Comparison of ENCODE assay signal across 1 cellular context in the genomic region with DNA sequence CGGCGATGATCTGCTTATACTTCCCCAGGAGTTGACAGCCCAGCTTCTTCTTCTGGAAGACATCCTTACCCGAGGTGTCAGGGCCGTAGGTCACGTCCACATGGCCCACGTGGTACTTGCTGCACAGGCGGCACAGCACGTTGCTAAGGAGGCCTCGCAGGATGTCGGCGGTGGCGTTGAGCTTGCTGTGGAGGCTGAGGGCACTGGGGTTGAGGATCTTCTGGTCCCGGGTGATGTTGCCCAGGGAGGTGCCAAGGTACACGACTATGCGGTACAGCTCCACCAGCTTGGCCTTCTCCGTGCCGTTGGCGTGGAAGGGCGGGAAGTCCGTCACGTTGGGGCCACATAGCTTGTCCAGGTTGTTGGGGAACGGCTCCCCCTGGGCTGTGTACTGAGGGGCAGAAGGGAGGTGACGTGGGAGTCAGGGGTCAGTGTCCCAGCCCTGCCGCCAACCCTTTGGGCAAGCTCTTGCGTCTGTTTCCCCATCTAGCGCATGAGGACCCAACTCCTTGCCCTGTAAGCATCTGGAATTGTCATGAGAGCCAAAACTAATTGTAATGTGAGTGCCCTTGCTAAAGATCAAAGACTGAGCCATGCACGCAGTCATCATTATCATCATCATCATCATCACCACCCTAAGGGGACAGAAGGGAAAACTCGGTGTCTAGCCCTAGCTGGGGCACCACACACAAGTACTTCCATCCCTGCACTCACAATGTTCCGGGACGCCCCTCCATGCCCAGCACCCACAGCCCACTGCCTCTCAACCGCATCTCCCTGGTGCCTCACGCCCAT.
TF ChIP-seq lines count a peak whose summit lies in the region.

No MANE protein-coding gene starts in this region.

TF ChIP-seq in HepG2, 621 proteins besides CTCF, POLR2A, EP300 and RAD21:
- TF ChIP-seq MBNL3 (CRISPR knock-in tag; conservative IDR thresholded peaks at IDR 0.05): no peak
- TF ChIP-seq, protein P1, sequence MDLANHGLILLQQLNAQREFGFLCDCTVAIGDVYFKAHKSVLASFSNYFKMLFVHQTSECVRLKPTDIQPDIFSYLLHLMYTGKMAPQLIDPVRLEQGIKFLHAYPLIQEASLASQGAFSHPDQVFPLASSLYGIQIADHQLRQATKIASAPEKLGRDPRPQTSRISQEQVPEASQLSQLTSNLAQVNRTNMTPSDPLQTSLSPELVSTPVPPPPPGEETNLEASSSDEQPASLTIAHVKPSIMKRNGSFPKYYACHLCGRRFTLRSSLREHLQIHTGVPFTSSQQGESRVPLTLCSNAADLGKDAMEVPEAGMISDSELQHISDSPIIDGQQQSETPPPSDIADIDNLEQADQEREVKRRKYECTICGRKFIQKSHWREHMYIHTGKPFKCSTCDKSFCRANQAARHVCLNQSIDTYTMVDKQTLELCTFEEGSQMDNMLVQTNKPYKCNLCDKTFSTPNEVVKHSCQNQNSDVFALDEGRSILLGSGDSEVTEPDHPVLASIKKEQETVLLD (CRISPR knock-in tag; IDR thresholded peaks at IDR 0.05; ENCODE audit: low read depth): no peak
- no peak for TF ChIP-seq ZNF574 (CRISPR knock-in tag; IDR thresholded peaks at IDR 0.05)
- TF ChIP-seq, protein P2, sequence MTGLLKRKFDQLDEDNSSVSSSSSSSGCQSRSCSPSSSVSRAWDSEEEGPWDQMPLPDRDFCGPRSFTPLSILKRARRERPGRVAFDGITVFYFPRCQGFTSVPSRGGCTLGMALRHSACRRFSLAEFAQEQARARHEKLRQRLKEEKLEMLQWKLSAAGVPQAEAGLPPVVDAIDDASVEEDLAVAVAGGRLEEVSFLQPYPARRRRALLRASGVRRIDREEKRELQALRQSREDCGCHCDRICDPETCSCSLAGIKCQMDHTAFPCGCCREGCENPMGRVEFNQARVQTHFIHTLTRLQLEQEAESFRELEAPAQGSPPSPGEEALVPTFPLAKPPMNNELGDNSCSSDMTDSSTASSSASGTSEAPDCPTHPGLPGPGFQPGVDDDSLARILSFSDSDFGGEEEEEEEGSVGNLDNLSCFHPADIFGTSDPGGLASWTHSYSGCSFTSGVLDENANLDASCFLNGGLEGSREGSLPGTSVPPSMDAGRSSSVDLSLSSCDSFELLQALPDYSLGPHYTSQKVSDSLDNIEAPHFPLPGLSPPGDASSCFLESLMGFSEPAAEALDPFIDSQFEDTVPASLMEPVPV (CRISPR knock-in tag; IDR thresholded peaks at IDR 0.05): no peak
- TF ChIP-seq, protein P3, sequence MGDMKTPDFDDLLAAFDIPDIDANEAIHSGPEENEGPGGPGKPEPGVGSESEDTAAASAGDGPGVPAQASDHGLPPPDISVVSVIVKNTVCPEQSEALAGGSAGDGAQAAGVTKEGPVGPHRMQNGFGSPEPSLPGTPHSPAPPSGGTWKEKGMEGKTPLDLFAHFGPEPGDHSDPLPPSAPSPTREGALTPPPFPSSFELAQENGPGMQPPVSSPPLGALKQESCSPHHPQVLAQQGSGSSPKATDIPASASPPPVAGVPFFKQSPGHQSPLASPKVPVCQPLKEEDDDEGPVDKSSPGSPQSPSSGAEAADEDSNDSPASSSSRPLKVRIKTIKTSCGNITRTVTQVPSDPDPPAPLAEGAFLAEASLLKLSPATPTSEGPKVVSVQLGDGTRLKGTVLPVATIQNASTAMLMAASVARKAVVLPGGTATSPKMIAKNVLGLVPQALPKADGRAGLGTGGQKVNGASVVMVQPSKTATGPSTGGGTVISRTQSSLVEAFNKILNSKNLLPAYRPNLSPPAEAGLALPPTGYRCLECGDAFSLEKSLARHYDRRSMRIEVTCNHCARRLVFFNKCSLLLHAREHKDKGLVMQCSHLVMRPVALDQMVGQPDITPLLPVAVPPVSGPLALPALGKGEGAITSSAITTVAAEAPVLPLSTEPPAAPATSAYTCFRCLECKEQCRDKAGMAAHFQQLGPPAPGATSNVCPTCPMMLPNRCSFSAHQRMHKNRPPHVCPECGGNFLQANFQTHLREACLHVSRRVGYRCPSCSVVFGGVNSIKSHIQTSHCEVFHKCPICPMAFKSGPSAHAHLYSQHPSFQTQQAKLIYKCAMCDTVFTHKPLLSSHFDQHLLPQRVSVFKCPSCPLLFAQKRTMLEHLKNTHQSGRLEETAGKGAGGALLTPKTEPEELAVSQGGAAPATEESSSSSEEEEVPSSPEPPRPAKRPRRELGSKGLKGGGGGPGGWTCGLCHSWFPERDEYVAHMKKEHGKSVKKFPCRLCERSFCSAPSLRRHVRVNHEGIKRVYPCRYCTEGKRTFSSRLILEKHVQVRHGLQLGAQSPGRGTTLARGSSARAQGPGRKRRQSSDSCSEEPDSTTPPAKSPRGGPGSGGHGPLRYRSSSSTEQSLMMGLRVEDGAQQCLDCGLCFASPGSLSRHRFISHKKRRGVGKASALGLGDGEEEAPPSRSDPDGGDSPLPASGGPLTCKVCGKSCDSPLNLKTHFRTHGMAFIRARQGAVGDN (CRISPR knock-in tag; IDR thresholded peaks at IDR 0.05): peak; percentile 14; the same call in 1 of the 2 replicates
- peak; percentile 52 for TF ChIP-seq AGO2 (optimal IDR thresholded peaks at IDR 0.05; ENCODE audit: low read depth, low read length)
- TF ChIP-seq TFAP4 (IDR thresholded peaks at IDR 0.05; ENCODE audit: borderline replicate concordance, low read depth): no peak
- no peak for TF ChIP-seq RAD51 (IDR thresholded peaks at IDR 0.05; ENCODE audit: borderline replicate concordance)
- 0 out of 2 replicates have a peak, but pooled peaks have one; percentile 3 for TF ChIP-seq CREB1 (IDR thresholded peaks at IDR 0.05)
- no peak for TF ChIP-seq CREB1 (CRISPR knock-in tag; IDR thresholded peaks at IDR 0.05)
- TF ChIP-seq ZFP1 (CRISPR knock-in tag; IDR thresholded peaks at IDR 0.05): no peak
- no peak for TF ChIP-seq TCF7L2 (IDR thresholded peaks at IDR 0.05; ENCODE audit: low read depth, low read length)
TF ChIP-seq in HepG2: peak in this region for 3.
